1 cellular context compared by ENCODE assay signal in genomic region chr19:1183543-1184172, GRCh38.
TF ChIP-seq lines count a peak whose summit lies in the region.

No MANE protein-coding gene starts in this region.

TF ChIP-seq in A549, 52 proteins besides CTCF, POLR2A, EP300 and RAD21 (continued from another document):
- no peak for TF ChIP-seq MAZ (IDR thresholded peaks at IDR 0.05; ENCODE audit: borderline replicate concordance, low read depth, low read length)
- TF ChIP-seq JUNB (IDR thresholded peaks at IDR 0.05): peak; percentile 62
- TF ChIP-seq MAFK (IDR thresholded peaks at IDR 0.05; ENCODE audit: partially characterized antibody): no peak
- TF ChIP-seq CBX8 (IDR thresholded peaks at IDR 0.05): no peak
- TF ChIP-seq ZC3H11A (IDR thresholded peaks at IDR 0.05): no peak
- 0 out of 2 replicates have a peak, but pooled peaks have one; percentile 22 for TF ChIP-seq PBX3 (IDR thresholded peaks at IDR 0.05)
- no peak for TF ChIP-seq ESRRA (IDR thresholded peaks at IDR 0.05; ENCODE audit: borderline replicate concordance, low read length)
- no peak for TF ChIP-seq CHD4 (IDR thresholded peaks at IDR 0.05; ENCODE audit: borderline replicate concordance)
- peak; percentile 67 for TF ChIP-seq MAX (IDR thresholded peaks at IDR 0.05)
- TF ChIP-seq SREBF2 (IDR thresholded peaks at IDR 0.05): no peak
- TF ChIP-seq ELK1 (IDR thresholded peaks at IDR 0.05; ENCODE audit: low read depth, low read length): no peak
- peak in 1 of 2 experiments; percentile 69; a peak in 2 of 5 replicates for TF ChIP-seq JUN (IDR thresholded peaks at IDR 0.05)
- TF ChIP-seq POLR2AphosphoS2 (conservative IDR thresholded peaks at IDR 0.05; ENCODE audit: low read length): no peak
- TF ChIP-seq RFX5 (IDR thresholded peaks at IDR 0.05): no peak
- TF ChIP-seq E2F6 (IDR thresholded peaks at IDR 0.05; ENCODE audit: borderline replicate concordance, low read depth): no peak
TF ChIP-seq in A549: peak in this region for 13.
